In the genomic region with DNA sequence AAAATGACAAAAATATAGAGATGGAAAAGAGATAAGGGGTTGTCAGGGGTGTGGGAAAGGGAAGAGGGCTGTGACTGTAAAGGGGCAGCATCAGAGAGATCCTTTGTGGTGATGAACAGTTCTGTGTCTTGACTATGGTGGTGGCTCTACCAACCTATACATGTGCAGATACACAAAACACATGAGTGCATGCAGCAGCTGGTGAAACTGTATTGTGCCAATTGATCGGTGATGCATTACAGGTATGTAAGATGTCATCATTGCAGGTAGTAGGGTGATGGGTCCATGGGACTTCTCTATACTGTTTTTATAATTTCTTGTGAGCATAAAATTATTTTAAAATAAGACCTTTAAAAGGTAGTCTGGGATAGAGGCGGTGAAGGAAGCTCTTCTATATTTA, we compare ENCODE assay signal across 35 cellular contexts. TPM values are rescaled to one million over a fixed set of nuclear protein-coding genes. Genes with fewer than 3 reads are reported as not detected.
"Had no signal": no experiment of that assay in that cellular context is flagged by ENCODE, and none has a peak within 500 bp of the region (broad histone marks: within the 10 kb centered on the region; RNA-seq: fewer than 3 reads in every experiment).

No MANE protein-coding gene starts in this region.

- H3K4me3 ChIP-seq: adrenal gland, body of pancreas, esophagus squamous epithelium, gastroesophageal sphincter, heart right ventricle had no signal

- H3K9me3 ChIP-seq: adrenal gland, body of pancreas, esophagus squamous epithelium, gastroesophageal sphincter, heart right ventricle had no signal

- H3K36me3 ChIP-seq: adrenal gland, esophagus squamous epithelium, gastroesophageal sphincter, heart right ventricle had no signal

- DNase-seq: activated CD4-positive, alpha-beta memory T cell treated with anti-CD3 and anti-CD28 coated beads for 36 hours; activated CD4-positive, alpha-beta T cell treated with anti-CD3 and anti-CD28 coated beads for 36 hours; activated CD4-positive, alpha-beta T cell treated with anti-CD3 and anti-CD28 coated beads, Interleukin-2, amount 10 ng/mL, durations not matched to agents 24 days and 14 days; activated CD4-positive, CD25-positive, alpha-beta regulatory T cell; activated CD4-positive, CD25-positive, alpha-beta regulatory T cell treated with anti-CD3 and anti-CD28 coated beads, Interleukin-2, amount 50 U/mL, for 72 hours; activated CD8-positive, alpha-beta memory T cell treated with anti-CD3 and anti-CD28 coated beads, Interleukin-2, amount 10 ng/mL, durations not matched to agents 7 days and 5 days; activated CD8-positive, alpha-beta memory T cell treated with anti-CD3 and anti-CD28 coated beads, Interleukin-2, amount 50 U/mL, for 4 hours; activated CD8-positive, alpha-beta T cell treated with anti-CD3 and anti-CD28 coated beads, Interleukin-2, amount 10 ng/mL, durations not matched to agents 7 days and 5 days; activated effector memory CD4-positive, alpha-beta T cell treated with anti-CD3 and anti-CD28 coated beads, Interleukin-2, amount 50 U/mL, for 16 hours; activated naive CD4-positive, alpha-beta T cell treated with anti-CD3 and anti-CD28 coated beads for 36 hours; activated naive CD8-positive, alpha-beta T cell treated with anti-CD3 and anti-CD28 coated beads for 36 hours; activated naive CD8-positive, alpha-beta T cell treated with anti-CD3 and anti-CD28 coated beads, Interleukin-2, amount 50 U/mL, for 24 hours; activated T-cell treated with anti-CD3 and anti-CD28 coated beads, Interleukin-2, amount 50 U/mL, for 1 hour; activated T-cell treated with anti-CD3 and anti-CD28 coated beads, Interleukin-2, amount 50 U/mL, for 48 hours; adrenal gland; amygdala; aorta; body of pancreas; caudate nucleus; cortex of kidney; effector CD8-positive, alpha-beta T cell; esophagus squamous epithelium; foreskin melanocyte; heart right ventricle; T-helper 2 cell had no signal

- ATAC-seq: activated CD4-positive, alpha-beta T cell treated with anti-CD3 and anti-CD28 coated beads for 36 hours; activated CD8-positive, alpha-beta memory T cell treated with anti-CD3 and anti-CD28 coated beads, Interleukin-2, amount 10 ng/mL, durations not matched to agents 7 days and 5 days; activated CD8-positive, alpha-beta T cell treated with anti-CD3 and anti-CD28 coated beads, Interleukin-2, amount 10 ng/mL, durations not matched to agents 7 days and 5 days; activated naive CD8-positive, alpha-beta T cell treated with anti-CD3 and anti-CD28 coated beads, Interleukin-2, amount 50 U/mL, for 24 hours; body of pancreas; gastroesophageal sphincter; heart right ventricle had no signal

- H3K4me1 ChIP-seq: adrenal gland, body of pancreas, gastroesophageal sphincter had no signal

- H3K27ac ChIP-seq: adrenal gland, body of pancreas, epithelial cell of prostate, esophagus squamous epithelium, gastroesophageal sphincter, heart right ventricle had no signal

- H3K27me3 ChIP-seq: body of pancreas had no signal

RNA-seq across cellular contexts. Expression of a gene that starts 32.3 kb away (rescaled TPM):
- total RNA-seq: activated CD4-positive, alpha-beta memory T cell treated with anti-CD3 and anti-CD28 coated beads for 36 hours; activated CD4-positive, alpha-beta T cell treated with anti-CD3 and anti-CD28 coated beads for 36 hours; activated CD8-positive, alpha-beta memory T cell treated with anti-CD3 and anti-CD28 coated beads for 36 hours; activated CD8-positive, alpha-beta memory T cell treated with anti-CD3 and anti-CD28 coated beads, Interleukin-2, amount 10 ng/mL, durations not matched to agents 7 days and 5 days; activated CD8-positive, alpha-beta T cell treated with anti-CD3 and anti-CD28 coated beads, Interleukin-2, amount 10 ng/mL, durations not matched to agents 7 days and 5 days; activated naive CD4-positive, alpha-beta T cell treated with anti-CD3 and anti-CD28 coated beads for 36 hours; activated T-helper 2 cell treated with anti-CD3 and anti-CD28 coated beads, Interferon-gamma antibody, Interleukin-2, Interleukin-4, amounts not matched to agents 10 μg/mL and 5 μg/mL and 100 μg/mL, durations not matched to agents 14 hours and 24 hours and 36 hours; adrenal gland; aorta; body of pancreas; chondrocyte; dermis microvascular lymphatic vessel endothelial cell; endothelial cell of umbilical vein; fibroblast of lung; fibroblast of villous mesenchyme; glomerular endothelial cell had no signal
